Comparison of ENCODE assay signal across 10 cellular contexts in the genomic region with DNA sequence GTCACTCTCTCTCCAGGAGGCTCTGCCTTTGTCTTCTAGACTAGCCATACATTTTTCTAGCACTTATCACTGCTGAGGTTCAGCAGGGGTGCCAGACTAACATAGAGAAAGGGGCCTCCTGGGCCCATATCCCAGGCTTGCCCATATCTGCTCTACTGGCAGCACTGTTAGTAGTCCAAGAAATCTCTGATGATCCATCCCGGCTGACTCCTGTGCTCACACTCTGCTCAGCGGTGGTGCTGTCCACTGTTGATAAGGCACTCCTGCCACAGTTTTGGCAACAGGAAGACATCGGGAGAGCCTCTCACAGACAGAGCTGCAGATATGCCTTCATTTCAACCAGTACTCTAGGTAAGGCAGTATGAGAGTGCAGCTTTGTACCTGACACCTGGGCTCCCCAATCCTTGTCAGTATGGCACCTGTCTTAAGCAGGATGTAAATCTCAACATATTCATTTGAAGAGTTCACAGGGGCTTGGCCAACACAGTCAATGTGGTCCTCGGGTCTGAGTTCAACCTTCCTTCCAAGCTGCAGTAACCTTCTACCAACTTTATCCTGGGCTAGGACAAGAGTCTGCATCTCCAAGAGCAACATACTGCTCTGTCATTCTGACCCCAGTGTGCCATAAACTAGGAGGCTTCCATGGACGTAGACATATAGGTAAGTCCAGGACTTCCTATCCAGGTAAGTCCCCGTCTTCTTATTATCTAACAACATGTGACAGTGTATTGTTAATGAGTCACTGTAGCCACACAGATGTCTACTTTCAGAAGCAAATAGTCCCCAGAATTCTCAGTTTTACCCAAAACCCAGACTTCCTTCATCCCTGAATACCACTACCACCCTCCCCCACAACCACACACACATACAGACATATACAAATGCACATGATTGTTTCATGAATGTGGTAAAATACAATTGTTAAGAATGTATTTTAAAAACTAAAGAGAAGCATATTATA. TPM values are rescaled to one million over a fixed set of nuclear protein-coding genes. Genes with fewer than 3 reads are reported as not detected.
DNase-seq lines count a peak whose midpoint lies in the region; ATAC-seq, FAIRE-seq and TF ChIP-seq lines count a peak whose summit lies in the region.
"Had no signal": no experiment of that assay in that cellular context is flagged by ENCODE, and none has a peak within 500 bp of the region (broad histone marks: within the 10 kb centered on the region; RNA-seq: fewer than 3 reads in every experiment).

No MANE protein-coding gene starts in this region.

- intact Hi-C loops in left cardiac atrium (cut with DNase I): no loop called here
- intact Hi-C loops in activated T-helper 2 cell treated with anti-CD3 and anti-CD28 coated beads, Interferon-gamma antibody, Interleukin-2, Interleukin-4, amounts not matched to agents 10 μg/mL and 5 μg/mL and 100 μg/mL, durations not matched to agents 14 hours and 24 hours and 36 hours (cut with micrococcal nuclease): loop anchor here (2.0 kb wide), 1 partner anchor 15 kb away; a partner anchor contains a TSS

- peaks cover 58% of the 10 kb centered on the region for H3K4me1 Mint-ChIP-seq in activated T-helper 2 cell treated with anti-CD3 and anti-CD28 coated beads, Interferon-gamma antibody, Interleukin-2, Interleukin-4, amounts not matched to agents 10 μg/mL and 5 μg/mL and 100 μg/mL, durations not matched to agents 14 hours and 24 hours and 36 hours (ENCODE audit: low read depth)

- FAIRE-seq in GM18507 (lab: Jason Lieb, UNC) (peak; percentile 70), H54 (lab: Jason Lieb, UNC) (no peak), frontal cortex (lab: Jason Lieb, UNC) (no peak)
- FAIRE-seq: bronchial epithelial cell had no signal

- no peaks in the 10 kb centered on the region for H3K9me3 Mint-ChIP-seq in activated T-helper 2 cell treated with anti-CD3 and anti-CD28 coated beads, Interferon-gamma antibody, Interleukin-2, Interleukin-4, amounts not matched to agents 10 μg/mL and 5 μg/mL and 100 μg/mL, durations not matched to agents 14 hours and 24 hours and 36 hours

- DNase-seq in GM18507 (ENCODE audit: extremely low spot score, insufficient read length, low read depth) (no peak), NB4 (ENCODE audit: low read depth) (peak; percentile 34), left cardiac atrium (peak; percentile 54), H54 (ENCODE audit: insufficient read length, low spot score) (no peak), frontal cortex (ENCODE audit: low spot score in 2 of 2) (no peak), NCI-H1092 treated with DMSO at 0.1 percent for 48 hours (lab: John Stamatoyannopoulos, UW) (no peak)
- DNase-seq in activated T-helper 2 cell treated with anti-CD3 and anti-CD28 coated beads, Interferon-gamma antibody, Interleukin-2, Interleukin-4, amounts not matched to agents 10 μg/mL and 5 μg/mL and 100 μg/mL, durations not matched to agents 14 hours and 24 hours and 36 hours (ENCODE audit: low spot score): no peak

- H3K27ac Mint-ChIP-seq in activated T-helper 2 cell treated with anti-CD3 and anti-CD28 coated beads, Interferon-gamma antibody, Interleukin-2, Interleukin-4, amounts not matched to agents 10 μg/mL and 5 μg/mL and 100 μg/mL, durations not matched to agents 14 hours and 24 hours and 36 hours: no peak overlapping the region

- TF ChIP-seq CTCF in NB4 (IDR thresholded peaks at IDR 0.05; ENCODE audit: low read depth, low read length): no peak

- TF ChIP-seq POLR2A in NB4 (IDR thresholded peaks at IDR 0.05; ENCODE audit: extremely low read depth, insufficient read length) (no peak), H54 (IDR thresholded peaks at IDR 0.05; ENCODE audit: low read depth, low read length) (no peak)

- ATAC-seq in GM21825 (IDR thresholded peaks at IDR 0.05; ENCODE audit: unreplicated experiment) (peak; percentile 92), left cardiac atrium (peak; percentile 74 to 86)
- ATAC-seq: HCT116 had no signal

- H3K4me3 ChIP-seq in NB4 (ENCODE audit: low read depth, low read length): no peak overlapping the region

- H3K27me3 Mint-ChIP-seq in activated T-helper 2 cell treated with anti-CD3 and anti-CD28 coated beads, Interferon-gamma antibody, Interleukin-2, Interleukin-4, amounts not matched to agents 10 μg/mL and 5 μg/mL and 100 μg/mL, durations not matched to agents 14 hours and 24 hours and 36 hours (ENCODE audit: low read depth): no peaks in the 10 kb centered on the region

- H3K4me3 Mint-ChIP-seq in activated T-helper 2 cell treated with anti-CD3 and anti-CD28 coated beads, Interferon-gamma antibody, Interleukin-2, Interleukin-4, amounts not matched to agents 10 μg/mL and 5 μg/mL and 100 μg/mL, durations not matched to agents 14 hours and 24 hours and 36 hours (ENCODE audit: low read depth): no peak overlapping the region

- H3K36me3 Mint-ChIP-seq in activated T-helper 2 cell treated with anti-CD3 and anti-CD28 coated beads, Interferon-gamma antibody, Interleukin-2, Interleukin-4, amounts not matched to agents 10 μg/mL and 5 μg/mL and 100 μg/mL, durations not matched to agents 14 hours and 24 hours and 36 hours (ENCODE audit: low read depth): peaks cover 58% of the 10 kb centered on the region

RNA-seq across cellular contexts. Expression of a gene that starts 16.2 kb away (rescaled TPM):
- 10 to 100 TPM; 22.1 to 31.8 TPM for total RNA-seq in left cardiac atrium
- 16.6 and 19.3 TPM in 2 replicates for total RNA-seq in activated T-helper 2 cell treated with anti-CD3 and anti-CD28 coated beads, Interferon-gamma antibody, Interleukin-2, Interleukin-4, amounts not matched to agents 10 μg/mL and 5 μg/mL and 100 μg/mL, durations not matched to agents 14 hours and 24 hours and 36 hours
- total RNA-seq in frontal cortex: 52.6 TPM

Comparison
In these comparisons a context has a peak if more than half of its experiments do, and no peak if none do; other contexts are left out.
1. DNase-seq: peak in NB4 (single experiment) and left cardiac atrium (single experiment); none in GM18507 (single experiment), activated T-helper 2 cell treated with anti-CD3 and anti-CD28 coated beads, Interferon-gamma antibody, Interleukin-2, Interleukin-4, amounts not matched to agents 10 μg/mL and 5 μg/mL and 100 μg/mL, durations not matched to agents 14 hours and 24 hours and 36 hours (single experiment), H54 (single experiment), frontal cortex (0 of 2) and NCI-H1092 treated with DMSO at 0.1 percent for 48 hours (single experiment).